1 cellular context compared by ENCODE assay signal in the genomic region with DNA sequence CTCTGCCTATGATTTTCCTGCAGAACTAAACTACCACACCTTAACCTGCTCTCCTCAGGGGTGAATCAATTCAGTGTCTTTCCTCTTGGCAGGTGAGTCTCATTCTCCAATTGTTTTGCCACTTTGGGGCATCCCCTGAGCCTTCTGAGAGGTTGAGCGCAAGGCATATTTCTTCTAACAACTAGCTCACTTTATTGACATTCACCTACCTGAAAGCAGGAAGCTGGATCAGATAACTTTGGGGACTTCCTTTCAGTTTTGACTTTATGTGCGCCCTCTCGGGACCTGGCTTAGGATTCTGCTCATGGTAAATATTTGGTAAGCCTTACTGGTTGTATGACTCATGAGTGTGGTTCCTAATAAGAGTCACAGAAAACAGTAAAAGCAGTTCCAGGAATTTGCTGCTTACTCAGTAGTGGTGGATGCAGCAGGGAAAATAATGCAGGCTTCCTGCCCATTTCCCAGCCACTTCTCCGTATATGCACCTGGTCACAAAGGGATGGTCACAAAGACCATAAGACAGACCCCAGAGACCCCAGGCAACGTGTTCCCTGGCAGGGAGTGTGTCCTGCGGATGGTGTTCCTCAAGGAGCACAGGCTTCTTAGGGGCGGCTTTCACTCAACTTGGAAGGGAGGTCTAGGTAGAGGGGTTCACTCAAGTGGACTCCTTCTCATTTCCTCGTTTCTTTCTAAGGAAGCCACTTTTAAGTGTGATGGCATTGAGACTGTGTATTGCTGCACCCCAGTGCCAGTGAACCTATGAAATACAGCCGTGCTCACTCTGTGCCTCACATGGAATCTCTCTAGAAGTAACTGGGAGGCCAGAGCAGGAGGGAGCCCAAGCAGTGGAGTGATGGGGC.
TF ChIP-seq lines count a peak whose summit lies in the region.

No MANE protein-coding gene starts in this region.

TF ChIP-seq in HepG2, 621 proteins besides CTCF, POLR2A, EP300 and RAD21 (continued from another document and continues in another):
- TF ChIP-seq, protein P1, sequence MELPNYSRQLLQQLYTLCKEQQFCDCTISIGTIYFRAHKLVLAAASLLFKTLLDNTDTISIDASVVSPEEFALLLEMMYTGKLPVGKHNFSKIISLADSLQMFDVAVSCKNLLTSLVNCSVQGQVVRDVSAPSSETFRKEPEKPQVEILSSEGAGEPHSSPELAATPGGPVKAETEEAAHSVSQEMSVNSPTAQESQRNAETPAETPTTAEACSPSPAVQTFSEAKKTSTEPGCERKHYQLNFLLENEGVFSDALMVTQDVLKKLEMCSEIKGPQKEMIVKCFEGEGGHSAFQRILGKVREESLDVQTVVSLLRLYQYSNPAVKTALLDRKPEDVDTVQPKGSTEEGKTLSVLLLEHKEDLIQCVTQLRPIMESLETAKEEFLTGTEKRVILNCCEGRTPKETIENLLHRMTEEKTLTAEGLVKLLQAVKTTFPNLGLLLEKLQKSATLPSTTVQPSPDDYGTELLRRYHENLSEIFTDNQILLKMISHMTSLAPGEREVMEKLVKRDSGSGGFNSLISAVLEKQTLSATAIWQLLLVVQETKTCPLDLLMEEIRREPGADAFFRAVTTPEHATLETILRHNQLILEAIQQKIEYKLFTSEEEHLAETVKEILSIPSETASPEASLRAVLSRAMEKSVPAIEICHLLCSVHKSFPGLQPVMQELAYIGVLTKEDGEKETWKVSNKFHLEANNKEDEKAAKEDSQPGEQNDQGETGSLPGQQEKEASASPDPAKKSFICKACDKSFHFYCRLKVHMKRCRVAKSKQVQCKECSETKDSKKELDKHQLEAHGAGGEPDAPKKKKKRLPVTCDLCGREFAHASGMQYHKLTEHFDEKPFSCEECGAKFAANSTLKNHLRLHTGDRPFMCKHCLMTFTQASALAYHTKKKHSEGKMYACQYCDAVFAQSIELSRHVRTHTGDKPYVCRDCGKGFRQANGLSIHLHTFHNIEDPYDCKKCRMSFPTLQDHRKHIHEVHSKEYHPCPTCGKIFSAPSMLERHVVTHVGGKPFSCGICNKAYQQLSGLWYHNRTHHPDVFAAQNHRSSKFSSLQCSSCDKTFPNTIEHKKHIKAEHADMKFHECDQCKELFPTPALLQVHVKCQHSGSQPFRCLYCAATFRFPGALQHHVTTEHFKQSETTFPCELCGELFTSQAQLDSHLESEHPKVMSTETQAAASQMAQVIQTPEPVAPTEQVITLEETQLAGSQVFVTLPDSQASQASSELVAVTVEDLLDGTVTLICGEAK (IDR thresholded peaks at IDR 0.05), result no peak
- TF ChIP-seq, protein P1 (CRISPR knock-in tag; IDR thresholded peaks at IDR 0.05), result peak; percentile 90; the same call in 1 of the 2 replicates
- TF ChIP-seq SALL2 (CRISPR knock-in tag; IDR thresholded peaks at IDR 0.05) (no peak), FOXC1 (CRISPR knock-in tag; IDR thresholded peaks at IDR 0.05; ENCODE audit: borderline replicate concordance) (no peak), RARA (CRISPR knock-in tag; IDR thresholded peaks at IDR 0.05) (peak; percentile 81), SOX5 (CRISPR knock-in tag; IDR thresholded peaks at IDR 0.05; ENCODE audit: borderline replicate concordance) (peak; percentile 87), ZNF569 (CRISPR knock-in tag; IDR thresholded peaks at IDR 0.05; ENCODE audit: borderline replicate concordance) (no peak), THYN1 (CRISPR knock-in tag; IDR thresholded peaks at IDR 0.05; ENCODE audit: borderline replicate concordance, low read depth) (no peak), CREM (IDR thresholded peaks at IDR 0.05) (peak; percentile 63; the same call in 1 of the 2 replicates), CREM (CRISPR knock-in tag; IDR thresholded peaks at IDR 0.05) (no peak), ZNF367 (CRISPR knock-in tag; IDR thresholded peaks at IDR 0.05; ENCODE audit: borderline replicate concordance) (no peak), ZNF703 (CRISPR knock-in tag; IDR thresholded peaks at IDR 0.05; ENCODE audit: borderline replicate concordance) (no peak), SRSF4 (IDR thresholded peaks at IDR 0.05; ENCODE audit: low read depth, low read length, poor library complexity, severe bottlenecking) (no peak), FOXK1 (CRISPR knock-in tag; IDR thresholded peaks at IDR 0.05; ENCODE audit: borderline replicate concordance, low read depth) (peak; percentile 37; the same call in 1 of the 2 replicates), ZNF552 (CRISPR knock-in tag; IDR thresholded peaks at IDR 0.05; ENCODE audit: borderline replicate concordance) (no peak), POGZ (CRISPR knock-in tag; IDR thresholded peaks at IDR 0.05) (peak; percentile 85), ZNF230 (CRISPR knock-in tag; IDR thresholded peaks at IDR 0.05) (no peak), ZNF672 (CRISPR knock-in tag; IDR thresholded peaks at IDR 0.05) (no peak), ZEB1 (IDR thresholded peaks at IDR 0.05; ENCODE audit: insufficient replicate concordance, low read depth) (peak; percentile 96), ZMYM3 (CRISPR knock-in tag; IDR thresholded peaks at IDR 0.05) (peak; percentile 41; the same call in 1 of the 2 replicates), HNRNPL (IDR thresholded peaks at IDR 0.05; ENCODE audit: low read depth, low read length) (no peak)
- TF ChIP-seq, protein P2, sequence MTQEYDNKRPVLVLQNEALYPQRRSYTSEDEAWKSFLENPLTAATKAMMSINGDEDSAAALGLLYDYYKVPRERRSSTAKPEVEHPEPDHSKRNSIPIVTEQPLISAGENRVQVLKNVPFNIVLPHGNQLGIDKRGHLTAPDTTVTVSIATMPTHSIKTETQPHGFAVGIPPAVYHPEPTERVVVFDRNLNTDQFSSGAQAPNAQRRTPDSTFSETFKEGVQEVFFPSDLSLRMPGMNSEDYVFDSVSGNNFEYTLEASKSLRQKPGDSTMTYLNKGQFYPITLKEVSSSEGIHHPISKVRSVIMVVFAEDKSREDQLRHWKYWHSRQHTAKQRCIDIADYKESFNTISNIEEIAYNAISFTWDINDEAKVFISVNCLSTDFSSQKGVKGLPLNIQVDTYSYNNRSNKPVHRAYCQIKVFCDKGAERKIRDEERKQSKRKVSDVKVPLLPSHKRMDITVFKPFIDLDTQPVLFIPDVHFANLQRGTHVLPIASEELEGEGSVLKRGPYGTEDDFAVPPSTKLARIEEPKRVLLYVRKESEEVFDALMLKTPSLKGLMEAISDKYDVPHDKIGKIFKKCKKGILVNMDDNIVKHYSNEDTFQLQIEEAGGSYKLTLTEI (CRISPR knock-in tag; conservative IDR thresholded peaks at IDR 0.05), result no peak
- TF ChIP-seq, protein P3, sequence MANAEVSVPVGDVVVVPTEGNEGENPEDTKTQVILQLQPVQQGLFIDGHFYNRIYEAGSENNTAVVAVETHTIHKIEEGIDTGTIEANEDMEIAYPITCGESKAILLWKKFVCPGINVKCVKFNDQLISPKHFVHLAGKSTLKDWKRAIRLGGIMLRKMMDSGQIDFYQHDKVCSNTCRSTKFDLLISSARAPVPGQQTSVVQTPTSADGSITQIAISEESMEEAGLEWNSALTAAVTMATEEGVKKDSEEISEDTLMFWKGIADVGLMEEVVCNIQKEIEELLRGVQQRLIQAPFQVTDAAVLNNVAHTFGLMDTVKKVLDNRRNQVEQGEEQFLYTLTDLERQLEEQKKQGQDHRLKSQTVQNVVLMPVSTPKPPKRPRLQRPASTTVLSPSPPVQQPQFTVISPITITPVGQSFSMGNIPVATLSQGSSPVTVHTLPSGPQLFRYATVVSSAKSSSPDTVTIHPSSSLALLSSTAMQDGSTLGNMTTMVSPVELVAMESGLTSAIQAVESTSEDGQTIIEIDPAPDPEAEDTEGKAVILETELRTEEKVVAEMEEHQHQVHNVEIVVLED (CRISPR knock-in tag; IDR thresholded peaks at IDR 0.05; ENCODE audit: borderline replicate concordance), result no peak
- TF ChIP-seq, protein P4, sequence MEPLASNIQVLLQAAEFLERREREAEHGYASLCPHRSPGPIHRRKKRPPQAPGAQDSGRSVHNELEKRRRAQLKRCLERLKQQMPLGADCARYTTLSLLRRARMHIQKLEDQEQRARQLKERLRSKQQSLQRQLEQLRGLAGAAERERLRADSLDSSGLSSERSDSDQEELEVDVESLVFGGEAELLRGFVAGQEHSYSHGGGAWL (CRISPR knock-in tag; IDR thresholded peaks at IDR 0.05), result no peak
- TF ChIP-seq, protein P5, sequence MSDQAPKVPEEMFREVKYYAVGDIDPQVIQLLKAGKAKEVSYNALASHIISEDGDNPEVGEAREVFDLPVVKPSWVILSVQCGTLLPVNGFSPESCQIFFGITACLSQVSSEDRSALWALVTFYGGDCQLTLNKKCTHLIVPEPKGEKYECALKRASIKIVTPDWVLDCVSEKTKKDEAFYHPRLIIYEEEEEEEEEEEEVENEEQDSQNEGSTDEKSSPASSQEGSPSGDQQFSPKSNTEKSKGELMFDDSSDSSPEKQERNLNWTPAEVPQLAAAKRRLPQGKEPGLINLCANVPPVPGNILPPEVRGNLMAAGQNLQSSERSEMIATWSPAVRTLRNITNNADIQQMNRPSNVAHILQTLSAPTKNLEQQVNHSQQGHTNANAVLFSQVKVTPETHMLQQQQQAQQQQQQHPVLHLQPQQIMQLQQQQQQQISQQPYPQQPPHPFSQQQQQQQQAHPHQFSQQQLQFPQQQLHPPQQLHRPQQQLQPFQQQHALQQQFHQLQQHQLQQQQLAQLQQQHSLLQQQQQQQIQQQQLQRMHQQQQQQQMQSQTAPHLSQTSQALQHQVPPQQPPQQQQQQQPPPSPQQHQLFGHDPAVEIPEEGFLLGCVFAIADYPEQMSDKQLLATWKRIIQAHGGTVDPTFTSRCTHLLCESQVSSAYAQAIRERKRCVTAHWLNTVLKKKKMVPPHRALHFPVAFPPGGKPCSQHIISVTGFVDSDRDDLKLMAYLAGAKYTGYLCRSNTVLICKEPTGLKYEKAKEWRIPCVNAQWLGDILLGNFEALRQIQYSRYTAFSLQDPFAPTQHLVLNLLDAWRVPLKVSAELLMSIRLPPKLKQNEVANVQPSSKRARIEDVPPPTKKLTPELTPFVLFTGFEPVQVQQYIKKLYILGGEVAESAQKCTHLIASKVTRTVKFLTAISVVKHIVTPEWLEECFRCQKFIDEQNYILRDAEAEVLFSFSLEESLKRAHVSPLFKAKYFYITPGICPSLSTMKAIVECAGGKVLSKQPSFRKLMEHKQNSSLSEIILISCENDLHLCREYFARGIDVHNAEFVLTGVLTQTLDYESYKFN (CRISPR knock-in tag; conservative IDR thresholded peaks at IDR 0.05), result peak; percentile 91
- TF ChIP-seq, protein P6, sequence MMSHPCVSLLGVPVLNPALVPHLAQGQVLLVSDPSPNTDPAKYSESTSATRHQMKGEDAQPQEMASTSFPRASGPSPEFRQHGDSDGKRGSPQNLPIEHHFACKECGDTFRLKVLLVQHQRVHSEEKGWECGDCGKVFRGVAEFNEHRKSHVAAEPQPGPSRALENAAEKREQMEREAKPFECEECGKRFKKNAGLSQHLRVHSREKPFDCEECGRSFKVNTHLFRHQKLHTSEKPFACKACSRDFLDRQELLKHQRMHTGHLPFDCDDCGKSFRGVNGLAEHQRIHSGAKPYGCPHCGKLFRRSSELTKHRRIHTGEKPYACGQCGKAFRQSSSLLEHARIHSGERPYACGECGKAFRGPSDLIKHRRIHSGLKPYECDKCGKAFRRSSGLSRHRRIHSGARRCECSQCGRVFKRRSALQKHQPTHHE (CRISPR knock-in tag; IDR thresholded peaks at IDR 0.05; ENCODE audit: borderline replicate concordance), result peak; percentile 28; the same call in 1 of the 2 replicates
- TF ChIP-seq, protein P7, sequence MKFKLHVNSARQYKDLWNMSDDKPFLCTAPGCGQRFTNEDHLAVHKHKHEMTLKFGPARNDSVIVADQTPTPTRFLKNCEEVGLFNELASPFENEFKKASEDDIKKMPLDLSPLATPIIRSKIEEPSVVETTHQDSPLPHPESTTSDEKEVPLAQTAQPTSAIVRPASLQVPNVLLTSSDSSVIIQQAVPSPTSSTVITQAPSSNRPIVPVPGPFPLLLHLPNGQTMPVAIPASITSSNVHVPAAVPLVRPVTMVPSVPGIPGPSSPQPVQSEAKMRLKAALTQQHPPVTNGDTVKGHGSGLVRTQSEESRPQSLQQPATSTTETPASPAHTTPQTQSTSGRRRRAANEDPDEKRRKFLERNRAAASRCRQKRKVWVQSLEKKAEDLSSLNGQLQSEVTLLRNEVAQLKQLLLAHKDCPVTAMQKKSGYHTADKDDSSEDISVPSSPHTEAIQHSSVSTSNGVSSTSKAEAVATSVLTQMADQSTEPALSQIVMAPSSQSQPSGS (CRISPR knock-in tag; IDR thresholded peaks at IDR 0.05), result peak; percentile 39; the same call in 1 of the 2 replicates
- TF ChIP-seq, protein P8, sequence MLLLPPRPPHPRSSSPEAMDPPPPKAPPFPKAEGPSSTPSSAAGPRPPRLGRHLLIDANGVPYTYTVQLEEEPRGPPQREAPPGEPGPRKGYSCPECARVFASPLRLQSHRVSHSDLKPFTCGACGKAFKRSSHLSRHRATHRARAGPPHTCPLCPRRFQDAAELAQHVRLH (CRISPR knock-in tag; IDR thresholded peaks at IDR 0.05; ENCODE audit: borderline replicate concordance, low read depth), result no peak
- TF ChIP-seq, protein P9, sequence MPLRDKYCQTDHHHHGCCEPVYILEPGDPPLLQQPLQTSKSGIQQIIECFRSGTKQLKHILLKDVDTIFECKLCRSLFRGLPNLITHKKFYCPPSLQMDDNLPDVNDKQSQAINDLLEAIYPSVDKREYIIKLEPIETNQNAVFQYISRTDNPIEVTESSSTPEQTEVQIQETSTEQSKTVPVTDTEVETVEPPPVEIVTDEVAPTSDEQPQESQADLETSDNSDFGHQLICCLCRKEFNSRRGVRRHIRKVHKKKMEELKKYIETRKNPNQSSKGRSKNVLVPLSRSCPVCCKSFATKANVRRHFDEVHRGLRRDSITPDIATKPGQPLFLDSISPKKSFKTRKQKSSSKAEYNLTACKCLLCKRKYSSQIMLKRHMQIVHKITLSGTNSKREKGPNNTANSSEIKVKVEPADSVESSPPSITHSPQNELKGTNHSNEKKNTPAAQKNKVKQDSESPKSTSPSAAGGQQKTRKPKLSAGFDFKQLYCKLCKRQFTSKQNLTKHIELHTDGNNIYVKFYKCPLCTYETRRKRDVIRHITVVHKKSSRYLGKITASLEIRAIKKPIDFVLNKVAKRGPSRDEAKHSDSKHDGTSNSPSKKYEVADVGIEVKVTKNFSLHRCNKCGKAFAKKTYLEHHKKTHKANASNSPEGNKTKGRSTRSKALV (CRISPR knock-in tag; IDR thresholded peaks at IDR 0.05), result peak; percentile 72; the same call in 1 of the 2 replicates
